In genomic region chr2:171687287-171688128, GRCh38 we compare ENCODE assay signal across 8 cellular contexts. TPM values are rescaled to one million over a fixed set of nuclear protein-coding genes. Genes with fewer than 3 reads are reported as not detected.
A peak's percentile ranks its signal among the peaks of the same experiment; 100 is the strongest.
DNase-seq lines count a peak whose midpoint lies in the region; ATAC-seq and TF ChIP-seq lines count a peak whose summit lies in the region.

DYNC1I2 (plus strand) TSS chr2:171687469; CDS start chr2:171690156, 2,687 bp downstream.

- POLR2A ChIA-PET in IMR-90 (lab: Charles Lee; ENCODE audit: unreplicated experiment) (interaction anchor here (0.5 to 1.0 kb wide), 2 partner anchors 10 to 426 kb away, joined by 3 read pairs; no protein-coding TSS in a partner anchor), PC-3 (lab: Charles Lee; ENCODE audit: unreplicated experiment) (interaction anchor here (0.6 kb wide), 2 partner anchors 173 to 235 kb away, joined by 3 read pairs; no protein-coding TSS in a partner anchor)

- H3K56ac ChIP-seq in IMR-90 (ENCODE audit: extremely low read depth, insufficient read depth, low read length), result peak within 1 kb of the TSS; percentile 95

- H3K4ac ChIP-seq in IMR-90 (ENCODE audit: low read depth, low read length), result peak within 1 kb of the TSS; percentile 93

- H3K79me2 ChIP-seq in PC-3 (ENCODE audit: low read length), result peaks cover 49% of the 10 kb centered on the region

- in situ Hi-C loops in IMR-90 (cut with MboI; ENCODE audit: low sequenced_read_pairs), result no loop called here

- peak within 1 kb of the TSS; percentile 95 for H3K27ac ChIP-seq in IMR-90 (ENCODE audit: insufficient read depth, low read length)
- H3K27ac ChIP-seq in PC-3 (ENCODE audit: low read length), result peak within 1 kb of the TSS; percentile 80
- peak within 1 kb of the TSS; percentile 85 for H3K27ac ChIP-seq in epithelial cell of prostate

- TF ChIP-seq RAD21 in IMR-90 (IDR thresholded peaks at IDR 0.05; ENCODE audit: low read length), result no peak

- no peaks in the 10 kb centered on the region for H3K9me3 ChIP-seq in IMR-90 (ENCODE audit: control insufficient read depth, insufficient read depth, low read length)
- H3K9me3 ChIP-seq in PC-3 (ENCODE audit: low read length), result no peaks in the 10 kb centered on the region
- no peaks in the 10 kb centered on the region for H3K9me3 ChIP-seq in mucosa of descending colon

- TF ChIP-seq CTCF in IMR-90 (conservative IDR thresholded peaks at IDR 0.05; ENCODE audit: low read depth, low read length) (no peak), PC-3 (conservative IDR thresholded peaks at IDR 0.05; ENCODE audit: low read depth, low read length) (no peak), mucosa of descending colon (IDR thresholded peaks at IDR 0.05) (no peak)

- peak within 1 kb of the TSS; percentile 75 for H2BK120ac ChIP-seq in IMR-90 (ENCODE audit: low read depth, low read length)

- peak within 1 kb of the TSS; percentile 97 for H3K14ac ChIP-seq in IMR-90 (replicated peaks; ENCODE audit: low read depth, low read length)

- TF ChIP-seq POLR2A in IMR-90 (IDR thresholded peaks at IDR 0.05; ENCODE audit: low read depth, low read length), result peak; percentile 89

- no peaks in the 10 kb centered on the region for H3K9me2 ChIP-seq in PC-3 (replicated peaks; ENCODE audit: low read length)

- H4K8ac ChIP-seq in IMR-90 (ENCODE audit: low read depth in 2 of 2, low read length in 2 of 2), result peak within 1 kb of the TSS; percentile 80 to 97

- H3K9ac ChIP-seq in IMR-90 (ENCODE audit: low read depth, low read length), result peak within 1 kb of the TSS; percentile 97
- peak within 1 kb of the TSS; percentile 89 for H3K9ac ChIP-seq in PC-3 (ENCODE audit: low read length)

- H3K4me1 ChIP-seq in IMR-90 (ENCODE audit: control insufficient read depth, insufficient read depth, low read length) (no peaks in the 10 kb centered on the region), PC-3 (ENCODE audit: insufficient read depth, low read length) (peaks cover 11% of the 10 kb centered on the region), mucosa of descending colon (ENCODE audit: low read depth) (peaks cover 14% of the 10 kb centered on the region)

- BruUV-seq in IMR-90 (replicated peaks; lab: Mats Ljungman, UMichigan) (no TSS peak), PC-3 (replicated peaks; lab: Mats Ljungman, UMichigan) (TSS peak; percentile 79)

- H2AFZ ChIP-seq in IMR-90 (replicated peaks; ENCODE audit: low read length, poor library complexity) (peak within 1 kb of the TSS; percentile 94), PC-3 (ENCODE audit: low read length) (peak within 1 kb of the TSS; percentile 94)

- peak within 1 kb of the TSS; percentile 93 for H2AK9ac ChIP-seq in IMR-90 (replicated peaks; ENCODE audit: low read depth, low read length, poor library complexity)

- WGBS in IMR-90 (ENCODE audit: extremely low coverage in 2 of 2, insufficient read length in 1 of 2), 2 experiments, result 0% methylated on average over 2 of the region's 51 CpGs; no CpG with 5 or more reads in 1 of the 2 experiments

- peak within 1 kb of the TSS; percentile 82; the same call in 2 of the 3 replicates for H2BK15ac ChIP-seq in IMR-90 (ENCODE audit: low read depth, low read length)

- H4K5ac ChIP-seq in IMR-90 (ENCODE audit: low read depth, low read length), result peak within 1 kb of the TSS; percentile 78

- peaks cover 3% of the 10 kb centered on the region; the same call in 1 of the 2 replicates for H3K9me1 ChIP-seq in IMR-90 (ENCODE audit: insufficient read depth, low read length)

- H2BK20ac ChIP-seq in IMR-90 (ENCODE audit: low read depth, low read length), result peak within 1 kb of the TSS; percentile 45; the same call in 1 of the 2 replicates

- H3K27me3 ChIP-seq in IMR-90 (ENCODE audit: control insufficient read depth, insufficient read depth, low read length) (no peaks in the 10 kb centered on the region), PC-3 (ENCODE audit: low read length) (peaks cover 10% of the 10 kb centered on the region; the same call in 1 of the 2 replicates)

- H3K4me3 ChIP-seq in IMR-90 (ENCODE audit: insufficient read depth, low read depth, low read length) (peak within 1 kb of the TSS; percentile 77), PC-3 (ENCODE audit: low read length) (peak within 1 kb of the TSS; percentile 90), mucosa of descending colon (peak within 1 kb of the TSS; percentile 95)

- dilution Hi-C loops in IMR-90 (cut with HindIII; ENCODE audit: low sequenced_read_pairs, unreplicated experiment), result no loop called here

- H3K79me1 ChIP-seq in IMR-90 (ENCODE audit: low read depth in 1 of 2, low read length in 2 of 2), result peaks cover 0 to 13% of the 10 kb centered on the region in 2 experiments; a peak in 2 of 4 replicates

- H2BK5ac ChIP-seq in IMR-90 (ENCODE audit: low read depth, low read length, poor library complexity, severe bottlenecking), result peak within 1 kb of the TSS; percentile 87

- intact Hi-C loops in IMR-90 (cut with micrococcal nuclease), result no loop called here
- intact Hi-C loops in PC-3 (cut with micrococcal nuclease), result no loop called here
- intact Hi-C loops in mucosa of descending colon (cut with DNase I, micrococcal nuclease), result no loop called here

- peaks cover 8% of the 10 kb centered on the region; the same call in 1 of the 2 replicates for H4K20me1 ChIP-seq in IMR-90 (ENCODE audit: insufficient read depth, low read length)
- peaks cover 14% of the 10 kb centered on the region for H4K20me1 ChIP-seq in PC-3 (ENCODE audit: low read length)

- H3K23ac ChIP-seq in IMR-90 (ENCODE audit: low read depth, low read length), result peak within 1 kb of the TSS; percentile 99

- H3K4me2 ChIP-seq in IMR-90 (ENCODE audit: low read depth, low read length) (peak within 1 kb of the TSS; percentile 86), PC-3 (ENCODE audit: low read length) (peak within 1 kb of the TSS; percentile 95)

- H3F3A ChIP-seq in PC-3 (ENCODE audit: low read length, unreplicated experiment), result no peaks in the 10 kb centered on the region

- H2AK5ac ChIP-seq in IMR-90 (ENCODE audit: low read depth, low read length), result peak within 1 kb of the TSS; percentile 45

- CTCF ChIA-PET in IMR-90 (lab: Yijun Ruan, JAX), result interaction anchor here (1.1 kb wide), 1 partner anchor 18 kb away, joined by 3 read pairs; no protein-coding TSS in a partner anchor
- CTCF ChIA-PET in PC-3 (lab: Charles Lee), result interaction anchor here (1.0 kb wide), 1 partner anchor 92 kb away, joined by 3 read pairs; no protein-coding TSS in a partner anchor

- H3K36me3 ChIP-seq in IMR-90 (ENCODE audit: control insufficient read depth, insufficient read depth, low read length) (peaks cover 3% of the 10 kb centered on the region), PC-3 (ENCODE audit: low read depth, low read length) (peaks cover 13% of the 10 kb centered on the region; the same call in 1 of the 2 replicates), mucosa of descending colon (ENCODE audit: low read depth) (no peaks in the 10 kb centered on the region)

- DNase-seq in DMS114 treated with DMSO at 0.1 percent for 48 hours (lab: John Stamatoyannopoulos, UW; ENCODE audit: unreplicated experiment), result peak; percentile 88
- peak; percentile 97 for DNase-seq in IMR-90
- DNase-seq in PC-3, result peak; percentile 91
- peak; percentile 66 for DNase-seq in activated T-cell treated with anti-CD3 and anti-CD28 coated beads for 48 hours (ENCODE audit: low read depth)
- DNase-seq in epithelial cell of prostate (ENCODE audit: low read depth, low spot score), result peak; percentile 68
- DNase-seq in mucosa of descending colon, result peak; percentile 90 to 93 (median 90)
- peak; percentile 62 for DNase-seq in stimulated activated CD8-positive, alpha-beta memory T cell treated with anti-CD3 and anti-CD28 coated beads, Interleukin-4, amount 100 ng/mL, for 24 hours (ENCODE audit: low read depth)

- ATAC-seq in GM21526 (IDR thresholded peaks at IDR 0.05; ENCODE audit: low FRiP score, unreplicated experiment) (peak; percentile 78), IMR-90 (ENCODE audit: low read depth) (peak; percentile 95), PC-3 (peak; percentile 97), mucosa of descending colon (peak; percentile 97)

- peak within 1 kb of the TSS; percentile 80 for H3K18ac ChIP-seq in IMR-90 (ENCODE audit: low read depth, low read length)

- peak within 1 kb of the TSS; percentile 88 for H4K91ac ChIP-seq in IMR-90 (ENCODE audit: insufficient read depth, low read depth, low read length)

TF ChIP-seq in IMR-90, 13 proteins besides CTCF, POLR2A, EP300 and RAD21:
- TF ChIP-seq MXI1 (IDR thresholded peaks at IDR 0.05; ENCODE audit: borderline replicate concordance, low read depth, low read length), result 0 out of 2 replicates have a peak, but pooled peaks have one; percentile 13
- TF ChIP-seq FOS (IDR thresholded peaks at IDR 0.05; ENCODE audit: low read depth, low read length), result peak; percentile 64; the same call in 1 of the 2 replicates
- peak; percentile 48; the same call in 1 of the 2 replicates for TF ChIP-seq MAZ (IDR thresholded peaks at IDR 0.05; ENCODE audit: borderline replicate concordance, low read depth, low read length)
- TF ChIP-seq MAFK (IDR thresholded peaks at IDR 0.05; ENCODE audit: low read depth, low read length), result no peak
- TF ChIP-seq CHD1 (IDR thresholded peaks at IDR 0.05; ENCODE audit: low read depth, low read length), result no peak
TF ChIP-seq in IMR-90: peak in this region for 3.

RNA-seq across cellular contexts. Expression of gene DYNC1I2, which starts in this region (rescaled TPM):
- total RNA-seq in IMR-90 (2012; rRNA removed) (114 and 140 TPM in 2 replicates), PC-3 (2014; rRNA removed) (56.4 and 58.5 TPM in 2 replicates), mucosa of descending colon (100 to 1,000 TPM in 2 of 3 donors, 10 to 100 TPM in 1; 91.2 to 116 (median 113) TPM)
- 95.5 and 110 TPM in 2 replicates for polyA plus RNA-seq in IMR-90 (2012; rRNA removed)
- polyA plus RNA-seq in IMR-90 (2012; cell fraction: cytosol; rRNA removed), result 28.9 and 45.4 TPM in 2 replicates
- 9.3 and 66.4 TPM in 2 replicates for polyA plus RNA-seq in IMR-90 (2012; cell fraction: nucleus; rRNA removed; ENCODE audit: low replicate concordance)

Comparison
In these comparisons a context has a peak if more than half of its experiments do, and no peak if none do; other contexts are left out.
1. Peak in every context shown above with its lines: DNase-seq, ATAC-seq, H3K4me3 ChIP-seq and H3K27ac ChIP-seq.